ENCODE assay signal across 27 cellular contexts in the genomic region with DNA sequence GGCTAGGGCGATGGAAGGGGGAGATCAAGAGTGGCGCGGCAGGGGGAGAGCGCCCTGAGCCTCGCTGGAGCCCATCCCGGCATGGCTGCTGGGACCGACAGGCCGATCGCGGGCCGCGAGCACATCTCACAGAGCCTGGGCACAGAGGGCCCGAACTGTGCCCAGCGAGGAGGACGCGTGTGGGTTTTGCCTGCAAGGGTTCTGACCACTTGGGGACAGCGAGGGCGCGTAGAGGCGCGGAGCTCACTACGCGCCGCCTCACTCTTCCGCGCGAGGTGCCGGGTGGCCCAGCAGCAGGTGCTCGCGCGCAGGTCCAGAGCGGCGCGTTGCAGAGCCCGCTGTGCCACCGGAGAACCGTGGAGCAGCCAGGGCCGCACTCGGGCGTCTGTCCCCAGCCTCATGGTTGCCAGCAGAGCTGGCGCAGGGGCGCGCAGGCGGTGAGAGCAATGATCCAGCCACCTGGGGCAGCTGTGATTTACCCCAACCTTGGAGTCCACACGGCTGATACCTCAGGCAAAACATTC. TPM values are rescaled to one million over a fixed set of nuclear protein-coding genes. Genes with fewer than 3 reads are reported as not detected.
DNase-seq lines count a peak whose midpoint lies in the region; ATAC-seq and TF ChIP-seq lines count a peak whose summit lies in the region.
"Had no signal": no experiment of that assay in that cellular context is flagged by ENCODE, and none has a peak within 500 bp of the region (broad histone marks: within the 10 kb centered on the region; RNA-seq: fewer than 3 reads in every experiment).

No MANE protein-coding gene starts in this region.

- peaks cover 0 to 3% of the 10 kb centered on the region in 2 donors for H3K27me3 ChIP-seq in right atrium auricular region

- H3K4me3 ChIP-seq in right atrium auricular region, result no peak overlapping the region
- H3K4me3 ChIP-seq: hepatocyte had no signal

- H3K4me3 Mint-ChIP-seq in stimulated activated memory B cell treated with anti-CD40 and anti-IgM and Interleukin-4, amounts not matched to agents 10 μg/mL and 1 μg/mL and 100 μg/mL, for 72 hours, result peak overlapping the region; percentile 29
- H3K4me3 Mint-ChIP-seq: activated CD4-positive, alpha-beta memory T cell treated with anti-CD3 and anti-CD28 coated beads for 36 hours; activated naive CD8-positive, alpha-beta T cell treated with anti-CD3 and anti-CD28 coated beads, Interleukin-2, amount 10 ng/mL, durations not matched to agents 7 days and 5 days; CD8-positive, alpha-beta memory T cell; stimulated activated effector memory CD8-positive, alpha-beta T cell treated with anti-CD3 and anti-CD28 coated beads, Interleukin-12 subunit alpha, Interleukin-12 subunit beta, amount 100 ng/mL, for 72 hours had no signal

- H3K9me3 Mint-ChIP-seq in stimulated activated memory B cell treated with anti-CD40 and anti-IgM and Interleukin-4, amounts not matched to agents 10 μg/mL and 1 μg/mL and 100 μg/mL, for 72 hours, result no peaks in the 10 kb centered on the region
- H3K9me3 Mint-ChIP-seq: activated CD4-positive, alpha-beta memory T cell treated with anti-CD3 and anti-CD28 coated beads for 36 hours; activated naive CD8-positive, alpha-beta T cell treated with anti-CD3 and anti-CD28 coated beads, Interleukin-2, amount 10 ng/mL, durations not matched to agents 7 days and 5 days; activated T-helper 2 cell treated with anti-CD3 and anti-CD28 coated beads, Interferon-gamma antibody, Interleukin-2, Interleukin-4, amounts not matched to agents 10 μg/mL and 5 μg/mL and 100 μg/mL, durations not matched to agents 14 hours and 24 hours and 36 hours; CD8-positive, alpha-beta memory T cell; IgD-negative memory B cell; stimulated activated effector memory CD8-positive, alpha-beta T cell treated with anti-CD3 and anti-CD28 coated beads, Interleukin-12 subunit alpha, Interleukin-12 subunit beta, amount 100 ng/mL, for 72 hours had no signal

- no peaks in the 10 kb centered on the region for H3K4me1 ChIP-seq in right atrium auricular region

- H3K27me3 Mint-ChIP-seq in stimulated activated memory B cell treated with anti-CD40 and anti-IgM and Interleukin-4, amounts not matched to agents 10 μg/mL and 1 μg/mL and 100 μg/mL, for 72 hours, result peaks cover 74% of the 10 kb centered on the region

- DNase-seq in Right ventricle myocardium inferior (ENCODE audit: missing footprints), result peak; percentile 42
- no peak for DNase-seq in right atrium auricular region (ENCODE audit: low spot score)
- DNase-seq in germinal center (ENCODE audit: low spot score), result peak; percentile 60
- peak; percentile 54 for DNase-seq in left kidney (ENCODE audit: low read depth, low spot score)
- DNase-seq: activated CD4-positive, alpha-beta memory T cell treated with anti-CD3 and anti-CD28 coated beads for 36 hours; activated CD8-positive, alpha-beta memory T cell treated with anti-CD3 and anti-CD28 coated beads, Interleukin-2, amount 50 U/mL, for 48 hours; activated naive CD8-positive, alpha-beta T cell treated with anti-CD3 and anti-CD28 coated beads, Interleukin-2, amount 10 ng/mL, durations not matched to agents 7 days and 5 days; AML-193; CD8-positive, alpha-beta memory T cell; cerebellar nuclear complex; HCEC 1CT; kidney glomerular epithelial cell; NCI-H1105; NCI-H1930; spleen; stimulated activated CD4-positive, alpha-beta T cell treated with anti-CD3 and anti-CD28 coated beads, Interleukin-2, amount 100 ng/mL, for 48 hours; T-helper 9 cell had no signal

- peaks cover 6% of the 10 kb centered on the region for H3K36me3 Mint-ChIP-seq in stimulated activated memory B cell treated with anti-CD40 and anti-IgM and Interleukin-4, amounts not matched to agents 10 μg/mL and 1 μg/mL and 100 μg/mL, for 72 hours
- H3K36me3 Mint-ChIP-seq: activated CD4-positive, alpha-beta memory T cell treated with anti-CD3 and anti-CD28 coated beads for 36 hours; CD8-positive, alpha-beta memory T cell; stimulated activated effector memory CD8-positive, alpha-beta T cell treated with anti-CD3 and anti-CD28 coated beads, Interleukin-12 subunit alpha, Interleukin-12 subunit beta, amount 100 ng/mL, for 72 hours had no signal

- no peak for TF ChIP-seq CTCF in right atrium auricular region (IDR thresholded peaks at IDR 0.05)

- H3K27ac ChIP-seq in right atrium auricular region, result no peak overlapping the region
- H3K27ac ChIP-seq: epithelial cell of prostate, hepatocyte, spleen had no signal

- H3K4me1 Mint-ChIP-seq in stimulated activated memory B cell treated with anti-CD40 and anti-IgM and Interleukin-4, amounts not matched to agents 10 μg/mL and 1 μg/mL and 100 μg/mL, for 72 hours, result peaks cover 64% of the 10 kb centered on the region
- H3K4me1 Mint-ChIP-seq: stimulated activated effector memory CD8-positive, alpha-beta T cell treated with anti-CD3 and anti-CD28 coated beads, Interleukin-12 subunit alpha, Interleukin-12 subunit beta, amount 100 ng/mL, for 72 hours had no signal

- intact Hi-C loops in Right ventricle myocardium inferior (cut with DNase I), result loop anchor here (10.0 kb wide), 1 partner anchor 144 kb away; no protein-coding TSS in a partner anchor

- H3K9me3 ChIP-seq in right atrium auricular region, result no peaks in the 10 kb centered on the region
- H3K9me3 ChIP-seq: spleen had no signal

- no peaks in the 10 kb centered on the region for H3K36me3 ChIP-seq in right atrium auricular region
- H3K36me3 ChIP-seq: spleen had no signal

- ATAC-seq in Right ventricle myocardium inferior (no peak), GM18873 (IDR thresholded peaks at IDR 0.05; ENCODE audit: low FRiP score, unreplicated experiment) (no peak), GM18519 (IDR thresholded peaks at IDR 0.05; ENCODE audit: low FRiP score, unreplicated experiment) (no peak), GM19023 (IDR thresholded peaks at IDR 0.05; ENCODE audit: unreplicated experiment) (no peak)
- no peak for ATAC-seq in stimulated activated memory B cell treated with anti-CD40 and anti-IgM and Interleukin-4, amounts not matched to agents 10 μg/mL and 1 μg/mL and 100 μg/mL, for 72 hours
- ATAC-seq: right cardiac atrium; stimulated activated effector memory CD8-positive, alpha-beta T cell treated with anti-CD3 and anti-CD28 coated beads, Interleukin-12 subunit alpha, Interleukin-12 subunit beta, amount 100 ng/mL, for 72 hours had no signal

- H3K27ac Mint-ChIP-seq in stimulated activated memory B cell treated with anti-CD40 and anti-IgM and Interleukin-4, amounts not matched to agents 10 μg/mL and 1 μg/mL and 100 μg/mL, for 72 hours, result no peak overlapping the region
- H3K27ac Mint-ChIP-seq: activated CD4-positive, alpha-beta memory T cell treated with anti-CD3 and anti-CD28 coated beads for 36 hours; activated naive CD8-positive, alpha-beta T cell treated with anti-CD3 and anti-CD28 coated beads, Interleukin-2, amount 10 ng/mL, durations not matched to agents 7 days and 5 days; activated T-helper 2 cell treated with anti-CD3 and anti-CD28 coated beads, Interferon-gamma antibody, Interleukin-2, Interleukin-4, amounts not matched to agents 10 μg/mL and 5 μg/mL and 100 μg/mL, durations not matched to agents 14 hours and 24 hours and 36 hours; CD8-positive, alpha-beta memory T cell; IgD-negative memory B cell; stimulated activated effector memory CD8-positive, alpha-beta T cell treated with anti-CD3 and anti-CD28 coated beads, Interleukin-12 subunit alpha, Interleukin-12 subunit beta, amount 100 ng/mL, for 72 hours had no signal

RNA-seq across cellular contexts. Expression of a gene that starts 16.3 kb away (rescaled TPM):
- not detected for total RNA-seq in Right ventricle myocardium inferior
- not detected for total RNA-seq in right atrium auricular region
- total RNA-seq: activated naive CD8-positive, alpha-beta T cell treated with anti-CD3 and anti-CD28 coated beads, Interleukin-2, amount 10 ng/mL, durations not matched to agents 7 days and 5 days; CD8-positive, alpha-beta memory T cell had no signal
